ENCODE assay signal across 7 cellular contexts in genomic region chr17:4898927-4899326, GRCh38. TPM values are rescaled to one million over a fixed set of nuclear protein-coding genes. Genes with fewer than 3 reads are reported as not detected.
DNase-seq lines count a peak whose midpoint lies in the region; ATAC-seq and TF ChIP-seq lines count a peak whose summit lies in the region.
"Had no signal": no experiment of that assay in that cellular context is flagged by ENCODE, and none has a peak within 500 bp of the region (broad histone marks: within the 10 kb centered on the region; RNA-seq: fewer than 3 reads in every experiment).

No MANE protein-coding gene starts in this region.

- no TSS peak for BruUV-seq in A673 (replicated peaks; lab: Mats Ljungman, UMichigan)

- DNase-seq in A673 (ENCODE audit: low spot score) (no peak), Peyer's patch (no peak), mesenteric fat pad (ENCODE audit: low spot score) (no peak)
- no peak for DNase-seq in stimulated activated CD4-positive, alpha-beta T cell treated with anti-CD3 and anti-CD28 coated beads, Interleukin-4, amount 100 ng/mL, for 1 hour

- H3K4me1 ChIP-seq in A673 (ENCODE audit: insufficient read depth, low read length, poor library complexity, severe bottlenecking) (peaks cover 13% of the 10 kb centered on the region), Peyer's patch (peaks cover 0 to 33% (median 18%) of the 10 kb centered on the region in 4 donors)

- H3K27me3 ChIP-seq in A673 (replicated peaks; ENCODE audit: insufficient read depth, low read depth, low read length, poor library complexity), result no peaks in the 10 kb centered on the region
- no peaks in the 10 kb centered on the region for H3K27me3 ChIP-seq in Peyer's patch

- TF ChIP-seq CTCF in A673 (conservative IDR thresholded peaks at IDR 0.05; ENCODE audit: low read depth, low read length) (no peak), Peyer's patch (IDR thresholded peaks at IDR 0.05) (no peak)

- no peak for TF ChIP-seq POLR2A in Peyer's patch (IDR thresholded peaks at IDR 0.05)

- ATAC-seq in HG03135 (IDR thresholded peaks at IDR 0.05; ENCODE audit: unreplicated experiment), result no peak

- intact Hi-C loops in A673 (cut with micrococcal nuclease; ENCODE audit: unreplicated experiment), result no loop called here

- H3K4me3 ChIP-seq in A673 (ENCODE audit: low read depth, low read length, poor library complexity, severe bottlenecking), result peak overlapping the region; percentile 52
- H3K4me3 ChIP-seq in Peyer's patch, result peak overlapping the region; percentile 47 to 65 (median 61)
- H3K4me3 ChIP-seq in iPS-18c (ENCODE audit: insufficient read depth, low read depth, low read length), result peak overlapping the region; percentile 52

- H3K36me3 ChIP-seq in A673 (ENCODE audit: insufficient read depth, low read length, poor library complexity, severe bottlenecking) (peaks cover 18% of the 10 kb centered on the region), Peyer's patch (peaks cover 0 to 35% (median 0%) of the 10 kb centered on the region in 3 donors)

- POLR2A ChIA-PET in A673 (lab: Charles Lee; ENCODE audit: low non-redundant PET), result no interaction called here

- CTCF ChIA-PET in A673 (lab: Charles Lee), result interaction anchor here (0.6 to 1.2 kb wide), 2 partner anchors 22 to 332 kb away, joined by 3 to 4 read pairs; no protein-coding TSS in a partner anchor

- H3K9me3 ChIP-seq in A673 (ENCODE audit: low read depth, low read length, poor library complexity, severe bottlenecking) (no peaks in the 10 kb centered on the region), Peyer's patch (no peaks in the 10 kb centered on the region), iPS-18c (ENCODE audit: control insufficient read depth, insufficient read depth, low read length) (no peaks in the 10 kb centered on the region)

- peak overlapping the region; percentile 89 for H3K27ac ChIP-seq in A673 (ENCODE audit: low read depth, low read length, poor library complexity, severe bottlenecking)
- H3K27ac ChIP-seq in Peyer's patch, result peak overlapping the region in 2 of 4 donors; percentile 42 to 59

RNA-seq across cellular contexts. Expression of gene C17orf107, which starts 0.4 kb away (rescaled TPM):
- total RNA-seq in A673 (2021), result 2.7 and 4.8 TPM in 2 replicates
- 1 to 10 TPM in 2 of 4 donors, under 1 TPM in 2; 0.66 to 5.0 (median 1.5) TPM for total RNA-seq in Peyer's patch
- 3.0 TPM for total RNA-seq in mesenteric fat pad

RNA-seq across cellular contexts. Expression of gene CHRNE, which starts 4.0 kb away (rescaled TPM):
- total RNA-seq in A673 (2021) (0.21 and 0.79 TPM in 2 replicates), Peyer's patch (not detected), mesenteric fat pad (1.6 TPM)

RNA-seq across cellular contexts. Expression of gene GP1BA, which starts 33.1 kb away (rescaled TPM):
- total RNA-seq in A673 (2021) (not detected in 2 replicates), Peyer's patch (not detected), mesenteric fat pad (not detected)
- total RNA-seq: pulmonary artery endothelial cell had no signal

RNA-seq across cellular contexts. Expression of gene SLC25A11, which starts 40.9 kb away (rescaled TPM):
- total RNA-seq in A673 (2021) (113 and 129 TPM in 2 replicates), Peyer's patch (10 to 100 TPM; 30.5 to 84.1 (median 60.4) TPM), mesenteric fat pad (50.0 TPM)

RNA-seq across cellular contexts. Expression of gene RNF167, which starts 41.1 kb away (rescaled TPM):
- total RNA-seq in A673 (2021), result 77.3 and 78.8 TPM in 2 replicates
- total RNA-seq in Peyer's patch, result 10 to 100 TPM; 57.8 to 92.1 (median 78.9) TPM
- 63.3 TPM for total RNA-seq in mesenteric fat pad
